Comparison of ENCODE assay signal across 2 cellular contexts in the genomic region with DNA sequence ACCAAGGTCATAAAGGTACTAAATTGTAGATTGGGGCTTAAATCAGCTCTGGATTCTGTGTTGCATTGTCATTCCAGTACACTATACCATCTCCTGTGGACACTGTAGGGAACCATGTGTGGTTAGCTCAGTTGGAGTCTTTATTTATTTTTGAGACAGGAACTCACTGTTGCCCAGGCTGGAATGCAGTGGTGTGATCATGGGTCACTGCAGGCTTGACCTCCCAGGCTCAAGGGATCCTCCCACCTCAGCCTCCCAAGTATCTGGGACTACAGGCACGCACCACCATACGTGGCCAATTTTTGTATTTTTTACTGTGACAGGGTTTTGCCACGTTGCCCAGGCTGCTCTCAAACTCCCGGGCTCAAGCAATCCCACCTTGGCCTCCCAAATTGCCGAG.
TF ChIP-seq lines count a peak whose summit lies in the region.

No MANE protein-coding gene starts in this region.

TF ChIP-seq in IMR-90, 13 proteins besides CTCF, POLR2A, EP300 and RAD21:
- TF ChIP-seq CEBPB (IDR thresholded peaks at IDR 0.05; ENCODE audit: low read depth, low read length): no peak
- TF ChIP-seq, protein P1, sequence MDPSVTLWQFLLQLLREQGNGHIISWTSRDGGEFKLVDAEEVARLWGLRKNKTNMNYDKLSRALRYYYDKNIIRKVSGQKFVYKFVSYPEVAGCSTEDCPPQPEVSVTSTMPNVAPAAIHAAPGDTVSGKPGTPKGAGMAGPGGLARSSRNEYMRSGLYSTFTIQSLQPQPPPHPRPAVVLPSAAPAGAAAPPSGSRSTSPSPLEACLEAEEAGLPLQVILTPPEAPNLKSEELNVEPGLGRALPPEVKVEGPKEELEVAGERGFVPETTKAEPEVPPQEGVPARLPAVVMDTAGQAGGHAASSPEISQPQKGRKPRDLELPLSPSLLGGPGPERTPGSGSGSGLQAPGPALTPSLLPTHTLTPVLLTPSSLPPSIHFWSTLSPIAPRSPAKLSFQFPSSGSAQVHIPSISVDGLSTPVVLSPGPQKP (IDR thresholded peaks at IDR 0.05; ENCODE audit: borderline replicate concordance, low read depth, low read length): no peak
- TF ChIP-seq MAFK (IDR thresholded peaks at IDR 0.05; ENCODE audit: low read depth, low read length): no peak
- TF ChIP-seq RCOR1 (IDR thresholded peaks at IDR 0.05; ENCODE audit: insufficient replicate concordance, low read length): no peak

TF ChIP-seq in GM12878, 131 proteins besides CTCF, POLR2A, EP300 and RAD21:
- no peak for TF ChIP-seq NFXL1 (IDR thresholded peaks at IDR 0.05; ENCODE audit: borderline replicate concordance)
- TF ChIP-seq, protein P2, sequence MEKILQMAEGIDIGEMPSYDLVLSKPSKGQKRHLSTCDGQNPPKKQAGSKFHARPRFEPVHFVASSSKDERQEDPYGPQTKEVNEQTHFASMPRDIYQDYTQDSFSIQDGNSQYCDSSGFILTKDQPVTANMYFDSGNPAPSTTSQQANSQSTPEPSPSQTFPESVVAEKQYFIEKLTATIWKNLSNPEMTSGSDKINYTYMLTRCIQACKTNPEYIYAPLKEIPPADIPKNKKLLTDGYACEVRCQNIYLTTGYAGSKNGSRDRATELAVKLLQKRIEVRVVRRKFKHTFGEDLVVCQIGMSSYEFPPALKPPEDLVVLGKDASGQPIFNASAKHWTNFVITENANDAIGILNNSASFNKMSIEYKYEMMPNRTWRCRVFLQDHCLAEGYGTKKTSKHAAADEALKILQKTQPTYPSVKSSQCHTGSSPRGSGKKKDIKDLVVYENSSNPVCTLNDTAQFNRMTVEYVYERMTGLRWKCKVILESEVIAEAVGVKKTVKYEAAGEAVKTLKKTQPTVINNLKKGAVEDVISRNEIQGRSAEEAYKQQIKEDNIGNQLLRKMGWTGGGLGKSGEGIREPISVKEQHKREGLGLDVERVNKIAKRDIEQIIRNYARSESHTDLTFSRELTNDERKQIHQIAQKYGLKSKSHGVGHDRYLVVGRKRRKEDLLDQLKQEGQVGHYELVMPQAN (conservative IDR thresholded peaks at IDR 0.05): no peak
- TF ChIP-seq TCF3 (IDR thresholded peaks at IDR 0.05; ENCODE audit: borderline replicate concordance, insufficient read depth, low read depth, low read length): no peak
- TF ChIP-seq CHD4 (IDR thresholded peaks at IDR 0.05): no peak
- TF ChIP-seq, protein P3, sequence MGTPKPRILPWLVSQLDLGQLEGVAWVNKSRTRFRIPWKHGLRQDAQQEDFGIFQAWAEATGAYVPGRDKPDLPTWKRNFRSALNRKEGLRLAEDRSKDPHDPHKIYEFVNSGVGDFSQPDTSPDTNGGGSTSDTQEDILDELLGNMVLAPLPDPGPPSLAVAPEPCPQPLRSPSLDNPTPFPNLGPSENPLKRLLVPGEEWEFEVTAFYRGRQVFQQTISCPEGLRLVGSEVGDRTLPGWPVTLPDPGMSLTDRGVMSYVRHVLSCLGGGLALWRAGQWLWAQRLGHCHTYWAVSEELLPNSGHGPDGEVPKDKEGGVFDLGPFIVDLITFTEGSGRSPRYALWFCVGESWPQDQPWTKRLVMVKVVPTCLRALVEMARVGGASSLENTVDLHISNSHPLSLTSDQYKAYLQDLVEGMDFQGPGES (IDR thresholded peaks at IDR 0.05): no peak
- no peak for TF ChIP-seq PML (IDR thresholded peaks at IDR 0.05; ENCODE audit: low read length)
- TF ChIP-seq ESRRA (IDR thresholded peaks at IDR 0.05; ENCODE audit: low read length): no peak
- no peak for TF ChIP-seq LARP7 (IDR thresholded peaks at IDR 0.05)
- no peak for TF ChIP-seq PAX8 (IDR thresholded peaks at IDR 0.05)
- TF ChIP-seq RAD51 (IDR thresholded peaks at IDR 0.05): no peak
- no peak for TF ChIP-seq NR2C1 (IDR thresholded peaks at IDR 0.05)
